Comparison of ENCODE assay signal across 9 cellular contexts in the genomic region with DNA sequence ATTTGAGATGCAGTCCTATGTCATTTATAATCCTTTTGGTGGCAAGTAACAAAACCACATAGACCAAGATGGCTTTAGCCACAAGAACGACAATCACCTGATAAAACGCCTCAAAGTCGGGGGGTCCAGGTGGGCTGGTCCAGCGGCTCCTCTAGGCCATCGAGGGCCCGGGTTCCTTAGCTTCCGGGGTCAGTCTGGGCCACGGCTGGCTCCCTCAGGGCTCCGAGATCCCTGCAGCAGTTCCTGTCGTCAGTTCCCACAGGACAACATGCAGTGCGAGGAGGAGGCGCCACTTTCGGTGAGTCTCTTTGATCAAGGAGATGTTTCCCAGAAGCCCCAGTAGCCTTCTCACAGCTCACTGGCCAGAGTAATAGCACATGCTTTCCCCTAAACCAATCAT.
"Had no signal": no experiment of that assay in that cellular context is flagged by ENCODE, and none has a peak within 500 bp of the region (broad histone marks: within the 10 kb centered on the region; RNA-seq: fewer than 3 reads in every experiment).

No MANE protein-coding gene starts in this region.

- H3K27ac Mint-ChIP-seq: GM23338, H9, HFFc6 had no signal

- H3K4me3 Mint-ChIP-seq: GM23338, H9, HFFc6 had no signal

- ATAC-seq: GM23338, HCT116 had no signal

- H3K9me3 ChIP-seq: HAP-1 had no signal

- H3K4me1 Mint-ChIP-seq: GM23338, H9 had no signal

- DNase-seq: GM23248, GOT3, H7, H9, HCEC 1CT, HFFc6 had no signal

- H3K4me3 ChIP-seq: GM23248, GM23338, HAP-1 had no signal

- H3K9me3 Mint-ChIP-seq: GM23338, H9 had no signal

- H3K36me3 ChIP-seq: HAP-1 had no signal

- H3K27ac ChIP-seq: GM23248 had no signal

- H3K4me1 ChIP-seq: HAP-1 had no signal
